32 cellular contexts compared by ENCODE assay signal in genomic region chr9:108789742-108790141, GRCh38.
DNase-seq lines count a peak whose midpoint lies in the region; ATAC-seq and TF ChIP-seq lines count a peak whose summit lies in the region.
"Had no signal": no experiment of that assay in that cellular context is flagged by ENCODE, and none has a peak within 500 bp of the region (broad histone marks: within the 10 kb centered on the region; RNA-seq: fewer than 3 reads in every experiment).

No MANE protein-coding gene starts in this region.

- H3K9me3 ChIP-seq in WERI-Rb-1 (ENCODE audit: severe bottlenecking), result peaks cover 21% of the 10 kb centered on the region
- H3K9me3 ChIP-seq in colonic mucosa, result no peaks in the 10 kb centered on the region
- H3K9me3 ChIP-seq: A549, BE2C, Caco-2 had no signal

- no peaks in the 10 kb centered on the region for H3K4me1 ChIP-seq in colonic mucosa
- H3K4me1 ChIP-seq: BE2C, Caco-2 had no signal

- ATAC-seq in HG03108 (IDR thresholded peaks at IDR 0.05; ENCODE audit: unreplicated experiment) (no peak), HG03135 (IDR thresholded peaks at IDR 0.05; ENCODE audit: unreplicated experiment) (no peak)
- ATAC-seq: A549; CD8-positive, alpha-beta T cell had no signal

- H3K27ac ChIP-seq in C4-2B (peak overlapping the region; percentile 13; the same call in 1 of the 2 replicates), VCaP (peak overlapping the region; percentile 21), WERI-Rb-1 (peak overlapping the region; percentile 96; the same call in 1 of the 2 replicates), colonic mucosa (no peak overlapping the region)
- H3K27ac ChIP-seq: 22Rv1; A549; BLaER1; BLaER1 treated with 17β-estradiol and CSF1 and Interleukin-3, amounts not matched to agents 10 nM and 100 nM had no signal

- intact Hi-C loops in colonic mucosa (cut with DNase I), result no loop called here

- H3K4me3 ChIP-seq in LNCaP clone FGC (ENCODE audit: low read depth, low read length), result no peak overlapping the region
- no peak overlapping the region for H3K4me3 ChIP-seq in WERI-Rb-1 (ENCODE audit: low read depth, low read length)
- no peak overlapping the region for H3K4me3 ChIP-seq in colonic mucosa
- H3K4me3 ChIP-seq: A549; BLaER1; BLaER1 treated with 17β-estradiol and CSF1 and Interleukin-3, amounts not matched to agents 10 nM and 100 nM had no signal

- H3K27me3 ChIP-seq in WERI-Rb-1 (ENCODE audit: insufficient read depth, low read depth, severe bottlenecking), result no peaks in the 10 kb centered on the region
- H3K27me3 ChIP-seq in colonic mucosa, result no peaks in the 10 kb centered on the region
- H3K27me3 ChIP-seq: BE2C; BLaER1; BLaER1 treated with 17β-estradiol and CSF1 and Interleukin-3, amounts not matched to agents 10 nM and 100 nM had no signal

- H3K9ac ChIP-seq in colonic mucosa (ENCODE audit: low read depth in 2 of 2, low read length in 2 of 2), result no peak overlapping the region
- H3K9ac ChIP-seq: BLaER1; BLaER1 treated with 17β-estradiol and CSF1 and Interleukin-3, amounts not matched to agents 10 nM and 100 nM had no signal

- DNase-seq in LNCaP clone FGC (ENCODE audit: low read depth) (peak; percentile 65), WERI-Rb-1 (no peak), colonic mucosa (no peak), islet precursor cell (no peak)
- DNase-seq: 8988T; ACHN; AML-193; BE2C; C1 segment of cervical spinal cord; Caco-2; Calu3; CD4-positive, alpha-beta memory T cell; CD4-positive, alpha-beta T cell; CD4-positive, CD25-positive, alpha-beta regulatory T cell; CD8-positive, alpha-beta memory T cell; CD8-positive, alpha-beta T cell; COR-L47; DMS 273 treated with DMSO at 0.1 percent for 48 hours; DMS153; DMS53; DMS79; DMS79 treated with DMSO at 0.1 percent for 48 hours; DND-41; EL had no signal

- H3K36me3 ChIP-seq in WERI-Rb-1 (peaks cover 32% of the 10 kb centered on the region), colonic mucosa (no peaks in the 10 kb centered on the region)
- H3K36me3 ChIP-seq: BE2C; BLaER1; BLaER1 treated with 17β-estradiol and CSF1 and Interleukin-3, amounts not matched to agents 10 nM and 100 nM had no signal

- TF ChIP-seq CTCF in C4-2B (conservative IDR thresholded peaks at IDR 0.05) (no peak; the same call in 1 of the 2 replicates), LNCaP clone FGC (IDR thresholded peaks at IDR 0.05; ENCODE audit: control insufficient read depth, extremely low read depth, insufficient read depth) (no peak), VCaP (conservative IDR thresholded peaks at IDR 0.05) (no peak), WERI-Rb-1 (IDR thresholded peaks at IDR 0.05; ENCODE audit: low read depth, low read length) (no peak), colonic mucosa (IDR thresholded peaks at IDR 0.05) (no peak)
